Comparison of ENCODE assay signal across 1 cellular context in the genomic region with DNA sequence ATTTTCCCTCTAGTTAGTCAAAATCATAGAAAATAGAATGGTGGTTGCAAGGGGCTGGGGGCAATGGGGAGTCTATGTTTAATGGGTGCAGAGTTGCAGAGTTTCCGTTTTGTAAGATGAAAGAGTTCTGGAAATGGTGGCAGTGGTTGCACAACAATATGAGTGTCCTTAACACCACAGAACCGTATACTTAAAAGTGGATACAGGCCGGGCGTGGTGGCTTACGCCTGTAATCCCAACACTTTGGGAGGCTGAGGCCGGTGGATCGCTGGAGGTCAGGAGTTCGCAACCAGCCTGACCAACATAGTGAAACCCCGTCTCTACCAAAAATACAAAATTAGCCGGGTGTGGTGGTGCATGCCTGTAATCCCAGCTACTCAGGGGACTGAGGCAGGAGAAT. TPM values are rescaled to one million over a fixed set of nuclear protein-coding genes. Genes with fewer than 3 reads are reported as not detected.
"Had no signal": no experiment of that assay in that cellular context is flagged by ENCODE, and none has a peak within 500 bp of the region (broad histone marks: within the 10 kb centered on the region; RNA-seq: fewer than 3 reads in every experiment).

No MANE protein-coding gene starts in this region.

RNA-seq across cellular contexts. Expression of a gene that starts 50.6 kb away (rescaled TPM):
- total RNA-seq: SK-MEL-5 had no signal
